Comparison of ENCODE assay signal across 9 cellular contexts in the genomic region with DNA sequence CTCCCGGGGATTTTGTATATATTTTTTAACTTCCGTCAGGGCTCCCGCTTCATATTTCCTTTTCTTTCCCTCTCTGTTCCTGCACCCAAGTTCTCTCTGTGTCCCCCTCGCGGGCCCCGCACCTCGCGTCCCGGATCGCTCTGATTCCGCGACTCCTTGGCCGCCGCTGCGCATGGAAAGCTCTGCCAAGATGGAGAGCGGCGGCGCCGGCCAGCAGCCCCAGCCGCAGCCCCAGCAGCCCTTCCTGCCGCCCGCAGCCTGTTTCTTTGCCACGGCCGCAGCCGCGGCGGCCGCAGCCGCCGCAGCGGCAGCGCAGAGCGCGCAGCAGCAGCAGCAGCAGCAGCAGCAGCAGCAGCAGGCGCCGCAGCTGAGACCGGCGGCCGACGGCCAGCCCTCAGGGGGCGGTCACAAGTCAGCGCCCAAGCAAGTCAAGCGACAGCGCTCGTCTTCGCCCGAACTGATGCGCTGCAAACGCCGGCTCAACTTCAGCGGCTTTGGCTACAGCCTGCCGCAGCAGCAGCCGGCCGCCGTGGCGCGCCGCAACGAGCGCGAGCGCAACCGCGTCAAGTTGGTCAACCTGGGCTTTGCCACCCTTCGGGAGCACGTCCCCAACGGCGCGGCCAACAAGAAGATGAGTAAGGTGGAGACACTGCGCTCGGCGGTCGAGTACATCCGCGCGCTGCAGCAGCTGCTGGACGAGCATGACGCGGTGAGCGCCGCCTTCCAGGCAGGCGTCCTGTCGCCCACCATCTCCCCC. TPM values are rescaled to one million over a fixed set of nuclear protein-coding genes. Genes with fewer than 3 reads are reported as not detected.
DNase-seq lines count a peak whose midpoint lies in the region; ATAC-seq and TF ChIP-seq lines count a peak whose summit lies in the region.
"Had no signal": no experiment of that assay in that cellular context is flagged by ENCODE, and none has a peak within 500 bp of the region (broad histone marks: within the 10 kb centered on the region; RNA-seq: fewer than 3 reads in every experiment).

No MANE protein-coding gene starts in this region.

- DNase-seq in A673 (ENCODE audit: low spot score) (no peak), GM12865 (ENCODE audit: low read depth) (peak; percentile 88), glomerular visceral epithelial cell (ENCODE audit: extremely low spot score) (peak; percentile 18), skeletal muscle cell (ENCODE audit: low read depth) (no peak), 8988T (no peak)
- DNase-seq in activated CD4-positive, CD25-positive, alpha-beta regulatory T cell (lab: John Stamatoyannopoulos, UW) = no peak

- no peaks in the 10 kb centered on the region for H3K36me3 ChIP-seq in A673 (ENCODE audit: insufficient read depth, low read length, poor library complexity, severe bottlenecking)

- POLR2A ChIA-PET in A673 (lab: Charles Lee; ENCODE audit: low non-redundant PET) = no interaction called here

- H3K27me3 ChIP-seq in A673 (replicated peaks; ENCODE audit: insufficient read depth, low read depth, low read length, poor library complexity) = peaks cover 100% of the 10 kb centered on the region

- BruUV-seq in A673 (replicated peaks; lab: Mats Ljungman, UMichigan) = no TSS peak

- intact Hi-C loops in A673 (cut with micrococcal nuclease; ENCODE audit: unreplicated experiment) = no loop called here

- H3K4me1 ChIP-seq in A673 (ENCODE audit: insufficient read depth, low read length, poor library complexity, severe bottlenecking) = no peaks in the 10 kb centered on the region

- peak; percentile 41 for ATAC-seq in HG02884 (IDR thresholded peaks at IDR 0.05; ENCODE audit: unreplicated experiment)

- no peaks in the 10 kb centered on the region for H3K9me3 ChIP-seq in A673 (ENCODE audit: low read depth, low read length, poor library complexity, severe bottlenecking)

- H3K4me3 ChIP-seq in A673 (ENCODE audit: low read depth, low read length, poor library complexity, severe bottlenecking) (peak overlapping the region; percentile 12), GM12865 (ENCODE audit: low read depth, low read length) (peak overlapping the region; percentile 71), skeletal muscle cell (ENCODE audit: low read depth, low read length) (peak overlapping the region; percentile 46)

- TF ChIP-seq CTCF in A673 (conservative IDR thresholded peaks at IDR 0.05; ENCODE audit: low read depth, low read length) = no peak
- TF ChIP-seq CTCF in GM12865 (IDR thresholded peaks at IDR 0.05; ENCODE audit: insufficient read depth, low read depth, low read length, missing control alignments) = peak; percentile 2
- peak; percentile 26 for TF ChIP-seq CTCF in VCaP (conservative IDR thresholded peaks at IDR 0.05)

- H3K27ac ChIP-seq in A673 (ENCODE audit: low read depth, low read length, poor library complexity, severe bottlenecking) (no peak overlapping the region), VCaP (peak overlapping the region; percentile 48)

- CTCF ChIA-PET in A673 (lab: Charles Lee) = no interaction called here

RNA-seq across cellular contexts. Expression of a gene that starts 0.8 kb away (rescaled TPM):
- not detected in 2 replicates for total RNA-seq in A673 (2021)
- total RNA-seq: HT1080 had no signal

RNA-seq across cellular contexts. Expression of a gene that starts 41.2 kb away (rescaled TPM):
- total RNA-seq in A673 (2021) = not detected in 2 replicates
- total RNA-seq: HT1080 had no signal

Comparison
In these comparisons a context has a peak if more than half of its experiments do, and no peak if none do; other contexts are left out.
1. DNase-seq: peak in GM12865 (single experiment) and glomerular visceral epithelial cell (single experiment); none in A673 (single experiment), skeletal muscle cell (single experiment), activated CD4-positive, CD25-positive, alpha-beta regulatory T cell (0 of 4) and 8988T (single experiment).
2. H3K4me3 ChIP-seq: peak in every context shown above with its lines; median percentile 71 in GM12865; 46 in skeletal muscle cell; 12 in A673.